Comparison of ENCODE assay signal across 8 cellular contexts in the genomic region with DNA sequence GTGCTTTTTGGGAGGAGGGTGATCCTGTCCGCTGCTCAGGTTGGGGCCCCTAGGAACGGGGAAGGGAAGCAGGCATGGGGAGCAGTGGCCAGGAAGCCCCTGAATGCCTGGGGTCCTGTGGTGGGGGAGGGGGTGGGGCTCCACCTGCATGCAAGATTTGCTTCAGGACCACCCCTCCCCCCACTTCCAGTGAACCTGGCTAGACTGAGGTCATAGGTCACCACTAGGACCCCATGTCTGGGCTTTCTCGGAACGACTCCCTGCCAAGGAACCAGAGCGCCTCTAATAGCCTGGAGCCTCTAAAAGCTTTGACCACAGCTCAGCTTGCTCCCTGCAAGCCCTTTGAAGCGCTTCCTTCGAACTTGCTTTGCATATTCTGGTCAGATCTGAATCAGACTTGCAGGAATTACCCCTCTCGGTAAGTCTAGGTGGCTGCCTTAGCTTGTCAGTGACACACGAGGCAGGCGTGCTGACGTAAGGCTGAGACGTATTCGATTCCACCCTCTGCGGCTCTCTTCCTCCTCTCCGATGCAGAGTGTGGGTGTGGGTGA. TPM values are rescaled to one million over a fixed set of nuclear protein-coding genes. Genes with fewer than 3 reads are reported as not detected.
DNase-seq lines count a peak whose midpoint lies in the region; ATAC-seq and TF ChIP-seq lines count a peak whose summit lies in the region.

No MANE protein-coding gene starts in this region.

- H3K27ac Mint-ChIP-seq in T-helper 1 cell treated with Interleukin-12 subunit alpha and Interleukin-12 subunit beta and Interleukin-4 antibody, amounts not matched to agents 30 μg/mL and 1 μg/mL, for 36 hours = peak overlapping the region; percentile 97

- H3K4me3 Mint-ChIP-seq in T-helper 1 cell treated with Interleukin-12 subunit alpha and Interleukin-12 subunit beta and Interleukin-4 antibody, amounts not matched to agents 30 μg/mL and 1 μg/mL, for 36 hours = peak overlapping the region; percentile 93

- no peak overlapping the region for H3K9ac ChIP-seq in liver (ENCODE audit: low read depth in 1 of 2, low read length in 2 of 2)

- 57% methylated on average over 15 of the region's 15 CpGs for WGBS in liver

- H3K36me3 Mint-ChIP-seq in T-helper 1 cell treated with Interleukin-12 subunit alpha and Interleukin-12 subunit beta and Interleukin-4 antibody, amounts not matched to agents 30 μg/mL and 1 μg/mL, for 36 hours (ENCODE audit: low read depth) = peaks cover 40% of the 10 kb centered on the region

- ATAC-seq in GM19324 (IDR thresholded peaks at IDR 0.05; ENCODE audit: low FRiP score, unreplicated experiment) (peak; percentile 54), HG03432 (IDR thresholded peaks at IDR 0.05; ENCODE audit: unreplicated experiment) (peak; percentile 59)

- H3K4me1 ChIP-seq in liver (ENCODE audit: control insufficient read depth in 4 of 4, insufficient read depth in 4 of 4, low read length in 3 of 4) = peaks cover 20 to 69% (median 52%) of the 10 kb centered on the region in 4 donors

- peak; percentile 44 for DNase-seq in AG08395 (ENCODE audit: low spot score)
- peak; percentile 93 for DNase-seq in amniotic epithelial cell (ENCODE audit: low read depth)
- peak; percentile 50 for DNase-seq in stimulated activated CD8-positive, alpha-beta memory T cell treated with anti-CD3 and anti-CD28 coated beads, Interleukin-15, amount 100 ng/mL, for 24 hours (ENCODE audit: low read depth)
- no peak for DNase-seq in NCI-H748 (lab: John Stamatoyannopoulos, UW; ENCODE audit: unreplicated experiment)

- no peaks in the 10 kb centered on the region for H3K9me3 Mint-ChIP-seq in T-helper 1 cell treated with Interleukin-12 subunit alpha and Interleukin-12 subunit beta and Interleukin-4 antibody, amounts not matched to agents 30 μg/mL and 1 μg/mL, for 36 hours

- H3K9me3 ChIP-seq in liver (ENCODE audit: control insufficient read depth in 4 of 4, low read length in 3 of 4) = no peaks in the 10 kb centered on the region

- peak overlapping the region; percentile 5 to 92 (median 51) for H3K4me3 ChIP-seq in liver (ENCODE audit: low read depth in 1 of 3, low read length in 3 of 3)

- no peak for TF ChIP-seq RAD21 in liver (IDR thresholded peaks at IDR 0.05)

- H3K27me3 Mint-ChIP-seq in T-helper 1 cell treated with Interleukin-12 subunit alpha and Interleukin-12 subunit beta and Interleukin-4 antibody, amounts not matched to agents 30 μg/mL and 1 μg/mL, for 36 hours (ENCODE audit: low read depth) = no peaks in the 10 kb centered on the region

- H3K4me1 Mint-ChIP-seq in T-helper 1 cell treated with Interleukin-12 subunit alpha and Interleukin-12 subunit beta and Interleukin-4 antibody, amounts not matched to agents 30 μg/mL and 1 μg/mL, for 36 hours (ENCODE audit: low read depth) = peaks cover 38% of the 10 kb centered on the region

- peak overlapping the region; percentile 17 to 68 for H3K27ac ChIP-seq in liver (ENCODE audit: low read depth in 1 of 2, low read length in 2 of 2)

- no peak for TF ChIP-seq CTCF in liver (IDR thresholded peaks at IDR 0.05; ENCODE audit: low read depth, low read length, missing input control)

- no peaks in the 10 kb centered on the region for H3K27me3 ChIP-seq in liver (ENCODE audit: control insufficient read depth in 4 of 4, insufficient read depth in 4 of 4, low read length in 3 of 4)

- peaks cover 0 to 16% (median 6%) of the 10 kb centered on the region in 4 donors for H3K36me3 ChIP-seq in liver (ENCODE audit: control insufficient read depth in 4 of 4, insufficient read depth in 3 of 4, low read depth in 1 of 4, low read length in 3 of 4)

TF ChIP-seq in liver, 16 proteins besides CTCF, POLR2A, EP300 and RAD21:
- TF ChIP-seq HNF4G (IDR thresholded peaks at IDR 0.05) (no peak), NR2F2 (IDR thresholded peaks at IDR 0.05) (peak; percentile 21), SP1 (IDR thresholded peaks at IDR 0.05) (no peak)
TF ChIP-seq in liver: peak in this region for 1.

RNA-seq across cellular contexts. Expression of gene SOCS3, which starts 3.6 kb away (rescaled TPM):
- 10 to 100 TPM; 16.1 to 48.0 TPM for total RNA-seq in liver
- polyA plus RNA-seq in liver = 10 to 100 TPM; 12.2 to 20.5 TPM

RNA-seq across cellular contexts. Expression of gene PGS1, which starts 22.2 kb away (rescaled TPM):
- 10 to 100 TPM; 13.5 to 24.1 TPM for total RNA-seq in liver
- polyA plus RNA-seq in liver = 10 to 100 TPM in 1 of 2 donors, 1 to 10 TPM in 1; 8.1 to 10.9 TPM
